8 cellular contexts compared by ENCODE assay signal in genomic region chr19:10290876-10291553, GRCh38. TPM values are rescaled to one million over a fixed set of nuclear protein-coding genes. Genes with fewer than 3 reads are reported as not detected.
DNase-seq lines count a peak whose midpoint lies in the region; ATAC-seq and TF ChIP-seq lines count a peak whose summit lies in the region.

No MANE protein-coding gene starts in this region.

- H3K36me3 Mint-ChIP-seq in nephron progenitor cell (ENCODE audit: low read depth): no peaks in the 10 kb centered on the region

- H3K27me3 Mint-ChIP-seq in nephron progenitor cell (ENCODE audit: low read depth, poor library complexity): peaks cover 100% of the 10 kb centered on the region

- no peaks in the 10 kb centered on the region for H3K9me3 Mint-ChIP-seq in nephron progenitor cell

- H3K79me2 ChIP-seq in KMS-11 (ENCODE audit: insufficient read depth, low read depth): no peaks in the 10 kb centered on the region

- intact Hi-C loops in vagina (cut with DNase I): no loop called here

- no peak overlapping the region for H3K9ac ChIP-seq in KMS-11

- no peak overlapping the region for H3K27ac ChIP-seq in KMS-11
- H3K27ac ChIP-seq in esophagus (ENCODE audit: low read depth in 2 of 2, low read length in 1 of 2): no peak overlapping the region
- no peak overlapping the region for H3K27ac ChIP-seq in vagina

- peaks cover 0 to 18% of the 10 kb centered on the region in 2 donors for H3K9me3 ChIP-seq in esophagus (ENCODE audit: control insufficient read depth in 2 of 2, insufficient read depth in 1 of 2, low read depth in 1 of 2, low read length in 1 of 2)
- H3K9me3 ChIP-seq in vagina: no peaks in the 10 kb centered on the region

- H3K4me2 ChIP-seq in KMS-11: peak overlapping the region; percentile 88

- H3K27me3 ChIP-seq in KMS-11 (ENCODE audit: insufficient read depth, low read depth): peaks cover 26% of the 10 kb centered on the region
- H3K27me3 ChIP-seq in esophagus (ENCODE audit: control insufficient read depth in 1 of 2, insufficient read depth in 2 of 2, low read length in 2 of 2): peaks cover 0 to 25% of the 10 kb centered on the region in 2 donors
- peaks cover 24% of the 10 kb centered on the region for H3K27me3 ChIP-seq in vagina

- peak overlapping the region; percentile 58 for H2AFZ ChIP-seq in KMS-11 (ENCODE audit: low read depth)

- no peaks in the 10 kb centered on the region for H4K20me1 ChIP-seq in KMS-11 (ENCODE audit: insufficient read depth)

- TF ChIP-seq POLR2A in vagina (IDR thresholded peaks at IDR 0.05): no peak

- H3K4me1 Mint-ChIP-seq in nephron progenitor cell: peaks cover 33% of the 10 kb centered on the region

- H3K4me1 ChIP-seq in KMS-11 (ENCODE audit: low read depth, poor library complexity, severe bottlenecking) (peaks cover 33% of the 10 kb centered on the region), esophagus (ENCODE audit: control insufficient read depth in 2 of 2, insufficient read depth in 2 of 2, low read length in 1 of 2) (peaks cover 23 to 59% of the 10 kb centered on the region in 2 donors), vagina (peaks cover 88% of the 10 kb centered on the region)

- DNase-seq in D341Med (ENCODE audit: low spot score) (peak; percentile 77), nephron progenitor cell (peak; percentile 54), vagina (ENCODE audit: extremely low spot score in 2 of 2) (peak in 1 of 2 donors; percentile 96)
- DNase-seq in activated CD4-positive, alpha-beta T cell treated with anti-CD3 and anti-CD28 coated beads for 48 hours: peak; percentile 67
- DNase-seq in NK-92 treated with Interleukin-12 subunit alpha and Interleukin-12 subunit beta, amount 100 ng/mL, for 24 hours (lab: John Stamatoyannopoulos, UW): no peak

- H3K36me3 ChIP-seq in KMS-11 (ENCODE audit: insufficient read depth) (no peaks in the 10 kb centered on the region), esophagus (ENCODE audit: control insufficient read depth in 2 of 2, insufficient read depth in 2 of 2, low read length in 1 of 2) (no peaks in the 10 kb centered on the region), vagina (no peaks in the 10 kb centered on the region)

- no peak overlapping the region for H3K4me3 ChIP-seq in KMS-11 (IDR thresholded peaks at IDR 0.05; ENCODE audit: insufficient read depth, low read depth, low read length)
- peak overlapping the region; percentile 12 to 31 for H3K4me3 ChIP-seq in esophagus (ENCODE audit: low read depth in 1 of 2, low read length in 2 of 2)
- H3K4me3 ChIP-seq in vagina: peak overlapping the region; percentile 37 to 56

- no peak overlapping the region for H3K27ac Mint-ChIP-seq in nephron progenitor cell

- TF ChIP-seq CTCF in KMS-11 (conservative IDR thresholded peaks at IDR 0.05; ENCODE audit: low read depth, low read length) (no peak), nephron progenitor cell (IDR thresholded peaks at IDR 0.05) (no peak), vagina (IDR thresholded peaks at IDR 0.05) (no peak)

- WGBS in esophagus, 2 donors: 1% methylated on average over 56 to 57 of the region's 57 CpGs

- ATAC-seq in GM21619 (IDR thresholded peaks at IDR 0.05; ENCODE audit: unreplicated experiment): no peak

- H3K4me3 Mint-ChIP-seq in nephron progenitor cell: peak overlapping the region; percentile 69

RNA-seq across cellular contexts. Expression of gene ICAM5, which starts 1.3 kb away (rescaled TPM):
- under 1 TPM; 0.27 to 0.45 TPM for polyA plus RNA-seq in esophagus
- total RNA-seq in vagina: 2.0 TPM

RNA-seq across cellular contexts. Expression of gene ICAM4, which starts 4.3 kb away (rescaled TPM):
- under 1 TPM; 0.12 to 0.26 TPM for polyA plus RNA-seq in esophagus
- total RNA-seq in vagina: not detected

RNA-seq across cellular contexts. Expression of gene ZGLP1, which starts 18.6 kb away (rescaled TPM):
- 1 to 10 TPM; 2.0 to 8.2 TPM for polyA plus RNA-seq in esophagus
- 5.2 TPM for total RNA-seq in vagina

RNA-seq across cellular contexts. Expression of gene ICAM1, which starts 20.1 kb away (rescaled TPM):
- polyA plus RNA-seq in esophagus: 1 to 10 TPM; 4.8 to 8.8 TPM
- 22.3 TPM for total RNA-seq in vagina

RNA-seq across cellular contexts. Expression of gene FDX2, which starts 24.8 kb away (rescaled TPM):
- 10 to 100 TPM; 18.3 to 18.5 TPM for polyA plus RNA-seq in esophagus
- total RNA-seq in vagina: 25.0 TPM
